Comparison of ENCODE assay signal across 23 cellular contexts in the genomic region with DNA sequence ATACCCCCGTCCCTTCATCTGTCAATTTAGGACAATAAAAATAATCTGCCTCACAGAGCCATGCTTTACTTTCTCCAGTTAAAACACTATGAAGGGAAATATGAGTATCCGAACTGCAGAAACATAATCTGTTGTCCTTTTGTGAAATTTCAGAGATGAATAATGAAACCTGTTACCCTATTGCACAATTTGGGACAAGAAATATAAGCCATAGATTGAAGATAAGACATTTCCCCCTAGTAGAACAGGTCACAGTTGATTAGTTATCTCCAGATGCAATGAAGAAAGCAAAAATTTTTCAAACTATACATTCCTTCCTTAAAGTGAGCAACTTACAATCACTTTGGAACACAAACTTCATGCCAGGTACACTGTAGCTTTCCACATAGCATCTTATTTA. TPM values are rescaled to one million over a fixed set of nuclear protein-coding genes. Genes with fewer than 3 reads are reported as not detected.
"Had no signal": no experiment of that assay in that cellular context is flagged by ENCODE, and none has a peak within 500 bp of the region (broad histone marks: within the 10 kb centered on the region; RNA-seq: fewer than 3 reads in every experiment).

No MANE protein-coding gene starts in this region.

- H3K27me3 ChIP-seq: ovary had no signal

- H3K36me3 Mint-ChIP-seq: brain; immature natural killer cell; naive thymus-derived CD4-positive, alpha-beta T cell had no signal

- H3K4me3 ChIP-seq: left lung, lung, ovary, tibial artery had no signal

- H3K9me3 Mint-ChIP-seq: activated naive CD4-positive, alpha-beta T cell treated with anti-CD3 and anti-CD28 coated beads for 36 hours; activated T-cell treated with anti-CD3 and anti-CD28 coated beads, Interleukin-2, amount 50 U/mL, for 4 hours; brain; immature natural killer cell; naive thymus-derived CD4-positive, alpha-beta T cell had no signal

- H3K4me3 Mint-ChIP-seq: activated naive CD4-positive, alpha-beta T cell treated with anti-CD3 and anti-CD28 coated beads for 36 hours; activated T-cell treated with anti-CD3 and anti-CD28 coated beads, Interleukin-2, amount 50 U/mL, for 4 hours had no signal

- H3K36me3 ChIP-seq: left lung, neutrophil, ovary, tibial artery had no signal

- H3K9me3 ChIP-seq: left lung, neutrophil, ovary, tibial artery had no signal

- ATAC-seq: activated T-cell treated with anti-CD3 and anti-CD28 coated beads, Interleukin-2, amount 50 U/mL, for 4 hours; left lung; naive thymus-derived CD4-positive, alpha-beta T cell; right cardiac atrium; stimulated activated naive CD8-positive, alpha-beta T cell treated with anti-CD3 and anti-CD28 coated beads, Interleukin-15, Interleukin-2, amounts not matched to agents 100 U/mL and 50 U/mL, for 24 hours had no signal

- H3K27ac ChIP-seq: left lung, neutrophil, ovary, tibial artery had no signal

- H3K27ac Mint-ChIP-seq: activated naive CD4-positive, alpha-beta T cell treated with anti-CD3 and anti-CD28 coated beads for 36 hours; naive thymus-derived CD4-positive, alpha-beta T cell had no signal

- DNase-seq: activated CD4-positive, alpha-beta T cell treated with anti-CD3 and anti-CD28 coated beads, Interleukin-2, amount 50 U/mL, for 4 hours; activated CD8-positive, alpha-beta memory T cell treated with anti-CD3 and anti-CD28 coated beads for 24 hours; activated CD8-positive, alpha-beta memory T cell treated with anti-CD3 and anti-CD28 coated beads, Interleukin-2, amount 50 U/mL, for 4 hours; activated naive CD4-positive, alpha-beta T cell treated with anti-CD3 and anti-CD28 coated beads for 36 hours; activated T-cell treated with anti-CD3 and anti-CD28 coated beads, Interleukin-2, amount 50 U/mL, for 4 hours; dermis blood vessel endothelial cell; effector CD8-positive, alpha-beta T cell; foreskin melanocyte; immature natural killer cell; kidney glomerular epithelial cell; left lung; naive thymus-derived CD4-positive, alpha-beta T cell; ovary; right cardiac atrium; stimulated activated CD4-positive, alpha-beta T cell treated with anti-CD3 and anti-CD28 coated beads, Interleukin-12 subunit alpha, Interleukin-12 subunit beta, amount 100 ng/mL, for 4 hours; stimulated activated CD4-positive, alpha-beta T cell treated with anti-CD3 and anti-CD28 coated beads, Interleukin-4, amount 100 ng/mL, for 4 hours; stimulated activated naive CD8-positive, alpha-beta T cell treated with anti-CD3 and anti-CD28 coated beads, Interleukin-15, Interleukin-2, amounts not matched to agents 100 U/mL and 50 U/mL, for 24 hours; T-helper 1 cell; tibial artery had no signal

RNA-seq across cellular contexts. Expression of a gene that starts 2.3 kb away (rescaled TPM):
- total RNA-seq: activated naive CD4-positive, alpha-beta T cell treated with anti-CD3 and anti-CD28 coated beads for 36 hours had no signal

RNA-seq across cellular contexts. Expression of a gene that starts 45.9 kb away (rescaled TPM):
- total RNA-seq: activated naive CD4-positive, alpha-beta T cell treated with anti-CD3 and anti-CD28 coated beads for 36 hours; pulmonary artery endothelial cell had no signal
